In the genomic region with DNA sequence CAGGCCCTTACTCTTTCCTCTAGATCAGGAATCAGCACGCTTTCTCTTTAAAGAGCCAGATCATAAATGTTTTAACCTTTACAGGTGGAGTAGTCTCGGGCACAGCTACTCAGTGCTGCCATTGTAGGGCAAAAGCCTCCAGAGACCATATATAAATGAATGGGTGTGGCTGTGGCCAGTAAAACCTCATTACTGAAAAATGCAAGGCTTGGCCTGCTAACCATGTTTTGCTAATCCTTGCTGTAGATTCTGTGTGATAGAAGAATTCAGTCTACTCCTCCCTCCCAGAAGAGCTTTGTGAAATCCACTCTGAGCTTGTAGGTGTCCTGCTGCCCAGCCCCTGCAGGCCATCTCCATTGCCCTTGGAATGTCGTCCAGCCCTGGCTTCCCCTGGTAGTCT, we compare ENCODE assay signal across 8 cellular contexts. TPM values are rescaled to one million over a fixed set of nuclear protein-coding genes. Genes with fewer than 3 reads are reported as not detected.
DNase-seq lines count a peak whose midpoint lies in the region; ATAC-seq and TF ChIP-seq lines count a peak whose summit lies in the region.
"Had no signal": no experiment of that assay in that cellular context is flagged by ENCODE, and none has a peak within 500 bp of the region (broad histone marks: within the 10 kb centered on the region; RNA-seq: fewer than 3 reads in every experiment).

No MANE protein-coding gene starts in this region.

- peaks cover 100% of the 10 kb centered on the region for H3K36me3 Mint-ChIP-seq in stimulated activated effector memory CD8-positive, alpha-beta T cell treated with anti-CD3 and anti-CD28 coated beads, Interleukin-12 subunit alpha, Interleukin-12 subunit beta, amount 100 ng/mL, for 72 hours

- H3K4me3 ChIP-seq in SJSA1, result no peak overlapping the region
- H3K4me3 ChIP-seq in foreskin fibroblast (ENCODE audit: low read depth in 1 of 2, low read length in 2 of 2), result no peak overlapping the region
- H3K4me3 ChIP-seq: heart left ventricle had no signal

- H3K36me3 ChIP-seq in SJSA1, result peaks cover 94% of the 10 kb centered on the region

- no peaks in the 10 kb centered on the region for H3K9me3 ChIP-seq in SJSA1 (replicated peaks)
- H3K9me3 ChIP-seq: heart left ventricle had no signal

- no peaks in the 10 kb centered on the region for H3K4me1 Mint-ChIP-seq in stimulated activated effector memory CD8-positive, alpha-beta T cell treated with anti-CD3 and anti-CD28 coated beads, Interleukin-12 subunit alpha, Interleukin-12 subunit beta, amount 100 ng/mL, for 72 hours

- peak overlapping the region; percentile 35 for H3K27ac ChIP-seq in SJSA1
- H3K27ac ChIP-seq: heart left ventricle had no signal

- H3K9me3 Mint-ChIP-seq in stimulated activated effector memory CD8-positive, alpha-beta T cell treated with anti-CD3 and anti-CD28 coated beads, Interleukin-12 subunit alpha, Interleukin-12 subunit beta, amount 100 ng/mL, for 72 hours, result no peaks in the 10 kb centered on the region

- peak overlapping the region; percentile 44 for H3K27ac Mint-ChIP-seq in stimulated activated effector memory CD8-positive, alpha-beta T cell treated with anti-CD3 and anti-CD28 coated beads, Interleukin-12 subunit alpha, Interleukin-12 subunit beta, amount 100 ng/mL, for 72 hours

- H3K27me3 ChIP-seq in SJSA1 (replicated peaks), result no peaks in the 10 kb centered on the region
- H3K27me3 ChIP-seq: heart left ventricle had no signal

- peaks cover 11% of the 10 kb centered on the region for H3K4me1 ChIP-seq in SJSA1 (replicated peaks)
- H3K4me1 ChIP-seq: heart left ventricle had no signal

- ATAC-seq in stimulated activated effector memory CD8-positive, alpha-beta T cell treated with anti-CD3 and anti-CD28 coated beads, Interleukin-12 subunit alpha, Interleukin-12 subunit beta, amount 100 ng/mL, for 72 hours, result no peak
- no peak for ATAC-seq in HG03025 (IDR thresholded peaks at IDR 0.05; ENCODE audit: low FRiP score, unreplicated experiment)
- no peak for ATAC-seq in HG03354 (IDR thresholded peaks at IDR 0.05; ENCODE audit: poor library complexity, severe bottlenecking, unreplicated experiment)

- peak; percentile 74 for DNase-seq in GM04503 (ENCODE audit: low read depth)
- DNase-seq in SJSA1 (ENCODE audit: low read depth in 1 of 2, low spot score in 2 of 2), result peak in 1 of 2 experiments; percentile 28
- peak; percentile 44 to 85 for DNase-seq in foreskin fibroblast
- DNase-seq in stimulated activated effector memory CD8-positive, alpha-beta T cell treated with anti-CD3 and anti-CD28 coated beads, Interleukin-12 subunit alpha, Interleukin-12 subunit beta, amount 100 ng/mL, for 72 hours (ENCODE audit: low spot score in 2 of 2), result no peak
- DNase-seq in NCI-H1105 treated with DMSO at 0.1 percent for 48 hours (lab: John Stamatoyannopoulos, UW), result no peak
- DNase-seq: heart left ventricle had no signal

- no peak overlapping the region for H3K4me3 Mint-ChIP-seq in stimulated activated effector memory CD8-positive, alpha-beta T cell treated with anti-CD3 and anti-CD28 coated beads, Interleukin-12 subunit alpha, Interleukin-12 subunit beta, amount 100 ng/mL, for 72 hours

- no peak for TF ChIP-seq CTCF in foreskin fibroblast (IDR thresholded peaks at IDR 0.05; ENCODE audit: low read depth, low read length)

RNA-seq across cellular contexts. Expression of gene HSP90AA1, which starts 58.1 kb away (rescaled TPM):
- total RNA-seq in SJSA1 (2014; rRNA removed; shearing (Covaris generic)), result 367 and 670 TPM in 2 replicates

Comparison
In these comparisons a context has a peak if more than half of its experiments do, and no peak if none do; other contexts are left out.
1. DNase-seq: peak in GM04503 (single experiment) and foreskin fibroblast (2 of 2); none in stimulated activated effector memory CD8-positive, alpha-beta T cell treated with anti-CD3 and anti-CD28 coated beads, Interleukin-12 subunit alpha, Interleukin-12 subunit beta, amount 100 ng/mL, for 72 hours (0 of 2) and NCI-H1105 treated with DMSO at 0.1 percent for 48 hours (single experiment).